In the genomic region with DNA sequence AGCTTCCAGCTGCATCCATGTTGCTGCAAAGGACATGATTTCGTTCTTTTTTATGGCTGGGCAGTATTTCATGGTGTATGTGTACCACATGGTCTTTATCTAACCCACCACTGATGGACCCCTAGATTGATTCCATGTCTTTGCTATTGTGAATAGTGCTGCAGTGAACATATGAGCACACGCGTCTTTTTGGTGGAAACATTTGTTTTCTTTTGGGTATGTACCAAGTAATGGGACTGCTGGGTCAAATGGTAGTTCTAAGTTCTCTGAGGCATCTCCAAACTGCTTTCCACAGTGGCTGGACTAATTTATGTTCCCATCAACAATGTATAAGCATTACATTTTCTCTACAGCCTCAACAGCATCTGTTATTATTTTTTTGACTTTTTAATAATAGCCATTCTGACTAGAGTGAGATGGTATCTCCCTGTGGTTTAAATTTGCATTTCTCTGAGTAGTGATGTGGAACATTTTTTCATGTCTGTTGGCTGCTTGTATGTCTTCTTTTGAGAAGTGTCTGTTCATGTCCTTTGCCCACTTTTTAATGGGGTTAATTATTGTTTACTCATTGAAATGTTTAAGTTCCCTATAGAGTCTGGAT, we compare ENCODE assay signal across 10 cellular contexts. TPM values are rescaled to one million over a fixed set of nuclear protein-coding genes. Genes with fewer than 3 reads are reported as not detected.
A peak's percentile ranks its signal among the peaks of the same experiment; 100 is the strongest.
DNase-seq lines count a peak whose midpoint lies in the region; ATAC-seq, FAIRE-seq and TF ChIP-seq lines count a peak whose summit lies in the region.
"Had no signal": no experiment of that assay in that cellular context is flagged by ENCODE, and none has a peak within 500 bp of the region (broad histone marks: within the 10 kb centered on the region; RNA-seq: fewer than 3 reads in every experiment).

No MANE protein-coding gene starts in this region.

- TF ChIP-seq CTCF in thyroid gland (IDR thresholded peaks at IDR 0.05) (no peak), left ventricle myocardium inferior (IDR thresholded peaks at IDR 0.05; ENCODE audit: borderline replicate concordance) (no peak)

- H3K4me1 Mint-ChIP-seq in activated naive CD4-positive, alpha-beta T cell treated with anti-CD3 and anti-CD28 coated beads, Interleukin-2, amount 50 U/mL, for 24 hours, result peaks cover 22% of the 10 kb centered on the region

- H3K27ac Mint-ChIP-seq in activated naive CD4-positive, alpha-beta T cell treated with anti-CD3 and anti-CD28 coated beads, Interleukin-2, amount 50 U/mL, for 24 hours, result peak overlapping the region; percentile 19

- FAIRE-seq in small intestine (lab: Jason Lieb, UNC), result no peak

- DNase-seq in activated naive CD4-positive, alpha-beta T cell (lab: John Stamatoyannopoulos, UW), result no peak
- DNase-seq in NCI-H526 (lab: John Stamatoyannopoulos, UW) (peak; percentile 85 to 87), thyroid gland (no peak), left ventricle myocardium inferior (no peak), small intestine (no peak), MG63 (no peak)
- DNase-seq: KG1 had no signal

- no peaks in the 10 kb centered on the region for H3K27me3 Mint-ChIP-seq in activated naive CD4-positive, alpha-beta T cell treated with anti-CD3 and anti-CD28 coated beads, Interleukin-2, amount 50 U/mL, for 24 hours

- H3K27me3 ChIP-seq in thyroid gland, result no peaks in the 10 kb centered on the region
- H3K27me3 ChIP-seq in left ventricle myocardium inferior (ENCODE audit: low read depth), result no peaks in the 10 kb centered on the region
- H3K27me3 ChIP-seq in small intestine (ENCODE audit: control insufficient read depth in 2 of 2, insufficient read depth in 2 of 2, low read length in 2 of 2), result no peaks in the 10 kb centered on the region
- no peaks in the 10 kb centered on the region for H3K27me3 ChIP-seq in MG63

- H3K36me3 ChIP-seq in thyroid gland, result no peaks in the 10 kb centered on the region
- no peaks in the 10 kb centered on the region for H3K36me3 ChIP-seq in left ventricle myocardium inferior
- no peaks in the 10 kb centered on the region for H3K36me3 ChIP-seq in small intestine (ENCODE audit: control insufficient read depth in 2 of 2, insufficient read depth in 2 of 2, low read length in 2 of 2)
- no peaks in the 10 kb centered on the region for H3K36me3 ChIP-seq in MG63

- WGBS in thyroid gland, 2 donors, result 90 to 94% methylated on average over 3 of the region's 3 CpGs
- WGBS in small intestine, 3 donors, result 73 to 85% (median 81%) methylated on average over 3 of the region's 3 CpGs

- no peaks in the 10 kb centered on the region for H3K9me3 ChIP-seq in thyroid gland
- H3K9me3 ChIP-seq in left ventricle myocardium inferior (replicated peaks), result no peaks in the 10 kb centered on the region
- no peaks in the 10 kb centered on the region for H3K9me3 ChIP-seq in small intestine (ENCODE audit: control insufficient read depth, low read depth)
- no peaks in the 10 kb centered on the region for H3K9me3 ChIP-seq in MG63

- TF ChIP-seq POLR2A in thyroid gland (IDR thresholded peaks at IDR 0.05), result no peak

- no peak overlapping the region for H3K4me3 Mint-ChIP-seq in activated naive CD4-positive, alpha-beta T cell treated with anti-CD3 and anti-CD28 coated beads, Interleukin-2, amount 50 U/mL, for 24 hours

- peak; percentile 77 for ATAC-seq in HG02885 (IDR thresholded peaks at IDR 0.05; ENCODE audit: poor library complexity, unreplicated experiment)

- intact Hi-C loops in thyroid gland (cut with DNase I), result no loop called here
- intact Hi-C loops in left ventricle myocardium inferior (cut with micrococcal nuclease), result loop anchor here (10.0 kb wide), 1 partner anchor 49 kb away; the partner anchor contains the start of gene HMGB1

- H3K9me3 Mint-ChIP-seq in activated naive CD4-positive, alpha-beta T cell treated with anti-CD3 and anti-CD28 coated beads, Interleukin-2, amount 50 U/mL, for 24 hours, result no peaks in the 10 kb centered on the region

- no peaks in the 10 kb centered on the region for H3K36me3 Mint-ChIP-seq in activated naive CD4-positive, alpha-beta T cell treated with anti-CD3 and anti-CD28 coated beads, Interleukin-2, amount 50 U/mL, for 24 hours

- H3K4me3 ChIP-seq in thyroid gland (replicated peaks in 1 of 3) (no peak overlapping the region), left ventricle myocardium inferior (no peak overlapping the region), small intestine (ENCODE audit: low read depth in 1 of 2, low read length in 2 of 2) (no peak overlapping the region), MG63 (no peak overlapping the region)

- H3K4me1 ChIP-seq in thyroid gland (no peaks in the 10 kb centered on the region), left ventricle myocardium inferior (no peaks in the 10 kb centered on the region), small intestine (ENCODE audit: control insufficient read depth in 2 of 2, insufficient read depth in 1 of 2, low read depth in 1 of 2, low read length in 1 of 2) (no peaks in the 10 kb centered on the region)

- no peak overlapping the region for H3K27ac ChIP-seq in thyroid gland
- H3K27ac ChIP-seq in left ventricle myocardium inferior (replicated peaks), result no peak overlapping the region
- peak overlapping the region in 1 of 2 donors; percentile 34 for H3K27ac ChIP-seq in small intestine (ENCODE audit: low read depth in 1 of 2, low read length in 1 of 2)
- H3K27ac ChIP-seq: RWPE1 had no signal

RNA-seq across cellular contexts. Expression of gene UBE2L5, which starts 6.8 kb away (rescaled TPM):
- total RNA-seq in thyroid gland (not detected), left ventricle myocardium inferior (not detected)
- polyA plus RNA-seq in small intestine, result not detected
- not detected in 2 replicates for total RNA-seq in MG63 (2014; rRNA removed; shearing (Covaris generic); ENCODE audit: low replicate concordance)

RNA-seq across cellular contexts. Expression of gene HMGB1, which starts 50.2 kb away (rescaled TPM):
- 100 to 1,000 TPM; 255 to 467 (median 327) TPM for total RNA-seq in thyroid gland
- total RNA-seq in left ventricle myocardium inferior, result 161 TPM
- 100 to 1,000 TPM; 244 to 598 (median 277) TPM for polyA plus RNA-seq in small intestine
- 638 and 1,413 TPM in 2 replicates for total RNA-seq in MG63 (2014; rRNA removed; shearing (Covaris generic); ENCODE audit: low replicate concordance)

Comparison
In these comparisons a context has a peak if more than half of its experiments do, and no peak if none do; other contexts are left out.
1. DNase-seq: peak in NCI-H526 (2 of 2); none in activated naive CD4-positive, alpha-beta T cell (0 of 4), thyroid gland (0 of 2), left ventricle myocardium inferior (single experiment), small intestine (single experiment) and MG63 (single experiment).